ENCODE assay signal across 1 cellular context in the genomic region with DNA sequence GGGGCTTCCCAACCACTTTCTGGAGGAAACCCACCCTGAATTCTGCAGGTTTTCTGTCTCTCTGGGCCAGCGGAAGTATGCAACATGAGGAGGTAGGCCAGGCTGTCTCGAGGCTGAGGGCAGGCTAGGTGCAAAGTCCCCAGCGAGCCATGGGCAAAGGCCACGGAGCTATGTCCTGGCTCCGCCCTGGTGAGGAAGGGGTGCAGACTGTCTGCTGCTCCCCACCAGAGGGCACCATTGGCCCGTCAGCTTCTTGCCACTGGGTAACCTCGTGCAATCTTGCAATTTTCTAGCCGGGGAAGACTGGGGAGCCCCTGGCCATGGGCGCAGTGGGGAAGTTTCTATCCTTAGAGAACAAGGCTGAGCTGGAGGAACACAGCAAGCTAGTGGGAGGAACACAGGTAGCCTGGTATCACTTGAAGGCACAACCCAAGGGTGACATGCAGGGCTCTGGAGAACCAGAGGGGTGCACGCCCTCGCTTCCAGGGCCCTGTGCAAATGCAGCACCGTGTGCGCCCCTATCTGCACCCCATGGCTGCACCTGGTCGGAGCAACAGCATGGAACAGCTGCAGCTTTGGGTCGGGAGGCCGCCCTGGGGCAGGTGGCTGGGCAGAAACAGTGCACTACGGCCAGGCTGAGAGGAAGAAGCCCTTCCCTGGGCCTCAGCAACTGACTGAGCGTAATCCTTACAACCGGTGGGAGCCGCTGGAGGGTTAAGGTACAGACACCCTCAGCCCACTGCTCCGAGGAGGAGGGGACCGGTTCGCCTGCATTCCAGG.
A peak's percentile ranks its signal among the peaks of the same experiment; 100 is the strongest.
TF ChIP-seq lines count a peak whose summit lies in the region.

No MANE protein-coding gene starts in this region.

TF ChIP-seq in K562, 482 proteins besides CTCF, POLR2A, EP300 and RAD21 (continued from another document and continues in another):
- TF ChIP-seq SAFB2 (IDR thresholded peaks at IDR 0.05; ENCODE audit: borderline replicate concordance, low read depth, low read length, severe bottlenecking) = no peak
- no peak for TF ChIP-seq ZFP36 (IDR thresholded peaks at IDR 0.05; ENCODE audit: low read depth, low read length, partially characterized antibody)
- TF ChIP-seq CBX1 (IDR thresholded peaks at IDR 0.05; ENCODE audit: low read depth) = 0 out of 2 replicates have a peak, but pooled peaks have one; percentile 48
- TF ChIP-seq DIDO1 (tag; IDR thresholded peaks at IDR 0.05; ENCODE audit: low read depth) = no peak
- no peak for TF ChIP-seq NR1H2 (CRISPR knock-in tag; IDR thresholded peaks at IDR 0.05)
- TF ChIP-seq SETDB1 (IDR thresholded peaks at IDR 0.05; ENCODE audit: low read length) = no peak
- TF ChIP-seq MTF1 (CRISPR knock-in tag; IDR thresholded peaks at IDR 0.05; ENCODE audit: borderline replicate concordance) = no peak
- TF ChIP-seq BMI1 (IDR thresholded peaks at IDR 0.05; ENCODE audit: low read length) = no peak
- no peak for TF ChIP-seq ZNF239 (CRISPR knock-in tag; IDR thresholded peaks at IDR 0.05)
- no peak for TF ChIP-seq MEIS2 (IDR thresholded peaks at IDR 0.05; ENCODE audit: partially characterized antibody)
- TF ChIP-seq ZNF175 (CRISPR knock-in tag; IDR thresholded peaks at IDR 0.05; ENCODE audit: low read depth) = no peak
- no peak for TF ChIP-seq SAP30 (IDR thresholded peaks at IDR 0.05; ENCODE audit: borderline replicate concordance, insufficient read depth, low read depth, low read length, poor library complexity, severe bottlenecking)
- TF ChIP-seq BCOR (IDR thresholded peaks at IDR 0.05) = peak; percentile 27; the same call in 1 of the 2 replicates
- TF ChIP-seq ZSCAN32 (CRISPR knock-in tag; IDR thresholded peaks at IDR 0.05) = no peak
- TF ChIP-seq, protein P1, sequence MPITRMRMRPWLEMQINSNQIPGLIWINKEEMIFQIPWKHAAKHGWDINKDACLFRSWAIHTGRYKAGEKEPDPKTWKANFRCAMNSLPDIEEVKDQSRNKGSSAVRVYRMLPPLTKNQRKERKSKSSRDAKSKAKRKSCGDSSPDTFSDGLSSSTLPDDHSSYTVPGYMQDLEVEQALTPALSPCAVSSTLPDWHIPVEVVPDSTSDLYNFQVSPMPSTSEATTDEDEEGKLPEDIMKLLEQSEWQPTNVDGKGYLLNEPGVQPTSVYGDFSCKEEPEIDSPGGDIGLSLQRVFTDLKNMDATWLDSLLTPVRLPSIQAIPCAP (CRISPR knock-in tag; IDR thresholded peaks at IDR 0.05; ENCODE audit: borderline replicate concordance) = no peak
- TF ChIP-seq RB1 (IDR thresholded peaks at IDR 0.05; ENCODE audit: low read depth) = peak; percentile 79
- TF ChIP-seq, protein P2, sequence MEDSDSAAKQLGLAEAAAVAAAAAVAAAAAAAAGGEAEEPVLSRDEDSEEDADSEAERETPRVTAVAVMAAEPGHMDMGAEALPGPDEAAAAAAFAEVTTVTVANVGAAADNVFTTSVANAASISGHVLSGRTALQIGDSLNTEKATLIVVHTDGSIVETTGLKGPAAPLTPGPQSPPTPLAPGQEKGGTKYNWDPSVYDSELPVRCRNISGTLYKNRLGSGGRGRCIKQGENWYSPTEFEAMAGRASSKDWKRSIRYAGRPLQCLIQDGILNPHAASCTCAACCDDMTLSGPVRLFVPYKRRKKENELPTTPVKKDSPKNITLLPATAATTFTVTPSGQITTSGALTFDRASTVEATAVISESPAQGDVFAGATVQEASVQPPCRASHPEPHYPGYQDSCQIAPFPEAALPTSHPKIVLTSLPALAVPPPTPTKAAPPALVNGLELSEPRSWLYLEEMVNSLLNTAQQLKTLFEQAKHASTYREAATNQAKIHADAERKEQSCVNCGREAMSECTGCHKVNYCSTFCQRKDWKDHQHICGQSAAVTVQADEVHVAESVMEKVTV (CRISPR knock-in tag; IDR thresholded peaks at IDR 0.05) = peak; percentile 98
- TF ChIP-seq ADNP (tag; IDR thresholded peaks at IDR 0.05) = no peak
- no peak for TF ChIP-seq ZNF668 (CRISPR knock-in tag; IDR thresholded peaks at IDR 0.05)
- TF ChIP-seq TRIM28 (IDR thresholded peaks at IDR 0.05) = 0 out of 2 replicates have a peak, but pooled peaks have one; percentile 33
- peak; percentile 61; the same call in 1 of the 2 replicates for TF ChIP-seq ZNF263 (CRISPR knock-in tag; IDR thresholded peaks at IDR 0.05; ENCODE audit: borderline replicate concordance)
- TF ChIP-seq ZNF431 (CRISPR knock-in tag; IDR thresholded peaks at IDR 0.05) = 0 out of 2 replicates have a peak, but pooled peaks have one; percentile 51
- no peak for TF ChIP-seq SOX6 (IDR thresholded peaks at IDR 0.05)
- TF ChIP-seq RFX1 (IDR thresholded peaks at IDR 0.05) = no peak
- TF ChIP-seq, protein P3, sequence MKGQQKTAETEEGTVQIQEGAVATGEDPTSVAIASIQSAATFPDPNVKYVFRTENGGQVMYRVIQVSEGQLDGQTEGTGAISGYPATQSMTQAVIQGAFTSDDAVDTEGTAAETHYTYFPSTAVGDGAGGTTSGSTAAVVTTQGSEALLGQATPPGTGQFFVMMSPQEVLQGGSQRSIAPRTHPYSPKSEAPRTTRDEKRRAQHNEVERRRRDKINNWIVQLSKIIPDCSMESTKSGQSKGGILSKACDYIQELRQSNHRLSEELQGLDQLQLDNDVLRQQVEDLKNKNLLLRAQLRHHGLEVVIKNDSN (CRISPR knock-in tag; IDR thresholded peaks at IDR 0.05) = 0 out of 2 replicates have a peak, but pooled peaks have one; percentile 32
- 0 out of 2 replicates have a peak, but pooled peaks have one; percentile 27 for TF ChIP-seq ELF4 (CRISPR knock-in tag; IDR thresholded peaks at IDR 0.05)
- TF ChIP-seq, protein P4, sequence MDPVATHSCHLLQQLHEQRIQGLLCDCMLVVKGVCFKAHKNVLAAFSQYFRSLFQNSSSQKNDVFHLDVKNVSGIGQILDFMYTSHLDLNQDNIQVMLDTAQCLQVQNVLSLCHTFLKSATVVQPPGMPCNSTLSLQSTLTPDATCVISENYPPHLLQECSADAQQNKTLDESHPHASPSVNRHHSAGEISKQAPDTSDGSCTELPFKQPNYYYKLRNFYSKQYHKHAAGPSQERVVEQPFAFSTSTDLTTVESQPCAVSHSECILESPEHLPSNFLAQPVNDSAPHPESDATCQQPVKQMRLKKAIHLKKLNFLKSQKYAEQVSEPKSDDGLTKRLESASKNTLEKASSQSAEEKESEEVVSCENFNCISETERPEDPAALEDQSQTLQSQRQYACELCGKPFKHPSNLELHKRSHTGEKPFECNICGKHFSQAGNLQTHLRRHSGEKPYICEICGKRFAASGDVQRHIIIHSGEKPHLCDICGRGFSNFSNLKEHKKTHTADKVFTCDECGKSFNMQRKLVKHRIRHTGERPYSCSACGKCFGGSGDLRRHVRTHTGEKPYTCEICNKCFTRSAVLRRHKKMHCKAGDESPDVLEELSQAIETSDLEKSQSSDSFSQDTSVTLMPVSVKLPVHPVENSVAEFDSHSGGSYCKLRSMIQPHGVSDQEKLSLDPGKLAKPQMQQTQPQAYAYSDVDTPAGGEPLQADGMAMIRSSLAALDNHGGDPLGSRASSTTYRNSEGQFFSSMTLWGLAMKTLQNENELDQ (CRISPR knock-in tag; IDR thresholded peaks at IDR 0.05; ENCODE audit: borderline replicate concordance) = no peak
- TF ChIP-seq PML (IDR thresholded peaks at IDR 0.05; ENCODE audit: low read length) = 0 out of 2 replicates have a peak, but pooled peaks have one; percentile 40
- no peak for TF ChIP-seq ZNF140 (CRISPR knock-in tag; IDR thresholded peaks at IDR 0.05)
- TF ChIP-seq XRCC5 (IDR thresholded peaks at IDR 0.05; ENCODE audit: low read depth, low read length) = peak; percentile 93
- TF ChIP-seq, protein P5, sequence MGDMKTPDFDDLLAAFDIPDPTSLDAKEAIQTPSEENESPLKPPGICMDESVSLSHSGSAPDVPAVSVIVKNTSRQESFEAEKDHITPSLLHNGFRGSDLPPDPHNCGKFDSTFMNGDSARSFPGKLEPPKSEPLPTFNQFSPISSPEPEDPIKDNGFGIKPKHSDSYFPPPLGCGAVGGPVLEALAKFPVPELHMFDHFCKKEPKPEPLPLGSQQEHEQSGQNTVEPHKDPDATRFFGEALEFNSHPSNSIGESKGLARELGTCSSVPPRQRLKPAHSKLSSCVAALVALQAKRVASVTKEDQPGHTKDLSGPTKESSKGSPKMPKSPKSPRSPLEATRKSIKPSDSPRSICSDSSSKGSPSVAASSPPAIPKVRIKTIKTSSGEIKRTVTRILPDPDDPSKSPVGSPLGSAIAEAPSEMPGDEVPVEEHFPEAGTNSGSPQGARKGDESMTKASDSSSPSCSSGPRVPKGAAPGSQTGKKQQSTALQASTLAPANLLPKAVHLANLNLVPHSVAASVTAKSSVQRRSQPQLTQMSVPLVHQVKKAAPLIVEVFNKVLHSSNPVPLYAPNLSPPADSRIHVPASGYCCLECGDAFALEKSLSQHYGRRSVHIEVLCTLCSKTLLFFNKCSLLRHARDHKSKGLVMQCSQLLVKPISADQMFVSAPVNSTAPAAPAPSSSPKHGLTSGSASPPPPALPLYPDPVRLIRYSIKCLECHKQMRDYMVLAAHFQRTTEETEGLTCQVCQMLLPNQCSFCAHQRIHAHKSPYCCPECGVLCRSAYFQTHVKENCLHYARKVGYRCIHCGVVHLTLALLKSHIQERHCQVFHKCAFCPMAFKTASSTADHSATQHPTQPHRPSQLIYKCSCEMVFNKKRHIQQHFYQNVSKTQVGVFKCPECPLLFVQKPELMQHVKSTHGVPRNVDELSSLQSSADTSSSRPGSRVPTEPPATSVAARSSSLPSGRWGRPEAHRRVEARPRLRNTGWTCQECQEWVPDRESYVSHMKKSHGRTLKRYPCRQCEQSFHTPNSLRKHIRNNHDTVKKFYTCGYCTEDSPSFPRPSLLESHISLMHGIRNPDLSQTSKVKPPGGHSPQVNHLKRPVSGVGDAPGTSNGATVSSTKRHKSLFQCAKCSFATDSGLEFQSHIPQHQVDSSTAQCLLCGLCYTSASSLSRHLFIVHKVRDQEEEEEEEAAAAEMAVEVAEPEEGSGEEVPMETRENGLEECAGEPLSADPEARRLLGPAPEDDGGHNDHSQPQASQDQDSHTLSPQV (IDR thresholded peaks at IDR 0.05) = peak; percentile 79
- no peak for TF ChIP-seq SNRNP70 (optimal IDR thresholded peaks at IDR 0.05; ENCODE audit: low read depth, low read length)
- no peak for TF ChIP-seq ZNF764 (CRISPR knock-in tag; IDR thresholded peaks at IDR 0.05; ENCODE audit: low read depth)
- no peak for TF ChIP-seq CXXC5 (CRISPR knock-in tag; IDR thresholded peaks at IDR 0.05)
- TF ChIP-seq CREB1 (IDR thresholded peaks at IDR 0.05) = no peak
- no peak for TF ChIP-seq CREB1 (CRISPR knock-in tag; IDR thresholded peaks at IDR 0.05)
- no peak for TF ChIP-seq POLR3G (IDR thresholded peaks at IDR 0.05; ENCODE audit: extremely low read depth, insufficient read length, insufficient replicate concordance)
- TF ChIP-seq RBM15 (IDR thresholded peaks at IDR 0.05; ENCODE audit: insufficient read depth, low read length) = no peak
- 0 out of 2 replicates have a peak, but pooled peaks have one; percentile 15 for TF ChIP-seq HCFC1 (IDR thresholded peaks at IDR 0.05; ENCODE audit: low read depth, low read length)
- TF ChIP-seq, protein P6, sequence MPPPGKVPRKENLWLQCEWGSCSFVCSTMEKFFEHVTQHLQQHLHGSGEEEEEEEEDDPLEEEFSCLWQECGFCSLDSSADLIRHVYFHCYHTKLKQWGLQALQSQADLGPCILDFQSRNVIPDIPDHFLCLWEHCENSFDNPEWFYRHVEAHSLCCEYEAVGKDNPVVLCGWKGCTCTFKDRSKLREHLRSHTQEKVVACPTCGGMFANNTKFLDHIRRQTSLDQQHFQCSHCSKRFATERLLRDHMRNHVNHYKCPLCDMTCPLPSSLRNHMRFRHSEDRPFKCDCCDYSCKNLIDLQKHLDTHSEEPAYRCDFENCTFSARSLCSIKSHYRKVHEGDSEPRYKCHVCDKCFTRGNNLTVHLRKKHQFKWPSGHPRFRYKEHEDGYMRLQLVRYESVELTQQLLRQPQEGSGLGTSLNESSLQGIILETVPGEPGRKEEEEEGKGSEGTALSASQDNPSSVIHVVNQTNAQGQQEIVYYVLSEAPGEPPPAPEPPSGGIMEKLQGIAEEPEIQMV (tag; conservative IDR thresholded peaks at IDR 0.05; ENCODE audit: low read depth) = no peak
- no peak for TF ChIP-seq ETV1 (tag; conservative IDR thresholded peaks at IDR 0.05; ENCODE audit: low read depth)
- no peak for TF ChIP-seq BRF1 (IDR thresholded peaks at IDR 0.05; ENCODE audit: borderline replicate concordance, extremely low read depth, insufficient read length)
- peak; percentile 32; the same call in 1 of the 2 replicates for TF ChIP-seq ESRRA (IDR thresholded peaks at IDR 0.05; ENCODE audit: borderline replicate concordance, low read depth)
- no peak for TF ChIP-seq SP2 (IDR thresholded peaks at IDR 0.05; ENCODE audit: extremely low read depth, low read depth, low read length, poor library complexity, severe bottlenecking)
- TF ChIP-seq, protein P7, sequence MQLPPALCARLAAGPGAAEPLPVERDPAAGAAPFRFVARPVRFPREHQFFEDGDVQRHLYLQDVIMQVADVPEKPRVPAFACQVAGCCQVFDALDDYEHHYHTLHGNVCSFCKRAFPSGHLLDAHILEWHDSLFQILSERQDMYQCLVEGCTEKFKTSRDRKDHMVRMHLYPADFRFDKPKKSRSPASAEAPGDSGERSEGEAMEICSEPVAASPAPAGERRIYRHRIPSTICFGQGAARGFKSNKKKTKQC (CRISPR knock-in tag; IDR thresholded peaks at IDR 0.05) = 0 out of 2 replicates have a peak, but pooled peaks have one; percentile 52
- no peak for TF ChIP-seq ZNF133 (CRISPR knock-in tag; IDR thresholded peaks at IDR 0.05)
- no peak for TF ChIP-seq MEF2A (IDR thresholded peaks at IDR 0.05; ENCODE audit: control insufficient read depth, low read depth, low read length)
